1 cellular context compared by ENCODE assay signal in the genomic region with DNA sequence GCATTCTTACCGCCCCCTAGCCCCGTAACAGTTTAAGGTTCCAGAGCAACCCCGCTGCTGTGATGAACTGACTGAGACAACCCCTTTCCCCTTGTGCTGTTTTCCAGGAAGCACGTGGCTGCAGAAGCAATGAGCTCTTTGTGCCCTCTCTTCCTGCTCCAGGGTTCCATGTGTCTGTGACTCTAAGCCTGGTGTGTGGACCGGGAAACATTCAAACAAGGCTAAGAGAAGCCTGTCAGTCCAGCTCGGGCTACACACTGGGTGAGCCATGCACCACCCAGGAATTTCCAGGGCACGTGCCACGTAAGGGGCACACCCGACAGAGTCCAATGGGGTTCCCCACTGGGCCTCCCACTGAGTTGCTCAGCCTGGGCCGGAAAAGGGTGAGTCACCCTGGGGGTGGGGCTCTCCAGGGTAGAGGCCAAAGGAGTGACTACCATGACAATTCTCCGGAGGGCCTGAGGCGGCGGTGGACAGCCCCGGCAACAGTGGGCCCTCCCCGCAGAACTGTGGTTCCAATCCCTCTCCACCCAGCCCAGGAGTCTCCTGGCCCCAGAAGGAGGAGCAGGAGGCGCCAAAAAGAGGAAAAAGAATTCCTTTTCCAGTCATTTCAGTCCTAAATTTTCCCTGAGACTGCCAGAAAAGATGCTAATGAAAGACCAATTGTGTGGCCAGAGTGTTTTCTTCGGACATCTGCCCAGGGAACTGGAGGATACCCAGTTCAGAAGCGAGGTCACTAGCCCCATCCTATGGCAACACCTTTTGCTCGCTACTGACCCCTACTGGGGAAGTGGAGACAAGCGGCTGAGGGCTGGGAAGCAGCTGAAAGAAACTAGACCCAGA.
TF ChIP-seq lines count a peak whose summit lies in the region.

No MANE protein-coding gene starts in this region.

TF ChIP-seq in HepG2, 621 proteins besides CTCF, POLR2A, EP300 and RAD21 (continued from another document and continues in another):
- TF ChIP-seq, protein P1, sequence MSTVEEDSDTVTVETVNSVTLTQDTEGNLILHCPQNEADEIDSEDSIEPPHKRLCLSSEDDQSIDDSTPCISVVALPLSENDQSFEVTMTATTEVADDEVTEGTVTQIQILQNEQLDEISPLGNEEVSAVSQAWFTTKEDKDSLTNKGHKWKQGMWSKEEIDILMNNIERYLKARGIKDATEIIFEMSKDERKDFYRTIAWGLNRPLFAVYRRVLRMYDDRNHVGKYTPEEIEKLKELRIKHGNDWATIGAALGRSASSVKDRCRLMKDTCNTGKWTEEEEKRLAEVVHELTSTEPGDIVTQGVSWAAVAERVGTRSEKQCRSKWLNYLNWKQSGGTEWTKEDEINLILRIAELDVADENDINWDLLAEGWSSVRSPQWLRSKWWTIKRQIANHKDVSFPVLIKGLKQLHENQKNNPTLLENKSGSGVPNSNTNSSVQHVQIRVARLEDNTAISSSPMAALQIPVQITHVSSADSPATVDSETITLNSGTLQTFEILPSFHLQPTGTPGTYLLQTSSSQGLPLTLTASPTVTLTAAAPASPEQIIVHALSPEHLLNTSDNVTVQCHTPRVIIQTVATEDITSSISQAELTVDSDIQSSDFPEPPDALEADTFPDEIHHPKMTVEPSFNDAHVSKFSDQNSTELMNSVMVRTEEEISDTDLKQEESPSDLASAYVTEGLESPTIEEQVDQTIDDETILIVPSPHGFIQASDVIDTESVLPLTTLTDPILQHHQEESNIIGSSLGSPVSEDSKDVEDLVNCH (CRISPR knock-in tag; IDR thresholded peaks at IDR 0.05): no peak
- TF ChIP-seq ZFP62 (CRISPR knock-in tag; IDR thresholded peaks at IDR 0.05) (no peak), SAP130 (CRISPR knock-in tag; IDR thresholded peaks at IDR 0.05; ENCODE audit: low read depth) (peak; percentile 94), SALL1 (CRISPR knock-in tag; IDR thresholded peaks at IDR 0.05) (peak; percentile 90), ZNF589 (CRISPR knock-in tag; conservative IDR thresholded peaks at IDR 0.05) (peak; percentile 69), NFKBIZ (CRISPR knock-in tag; IDR thresholded peaks at IDR 0.05) (0 out of 2 replicates have a peak, but pooled peaks have one; percentile 50), CC2D1A (CRISPR knock-in tag; IDR thresholded peaks at IDR 0.05) (no peak), GATAD1 (CRISPR knock-in tag; IDR thresholded peaks at IDR 0.05) (peak; percentile 42; the same call in 1 of the 2 replicates), ZNF3 (CRISPR knock-in tag; IDR thresholded peaks at IDR 0.05) (peak; percentile 19; the same call in 1 of the 2 replicates), ZNF121 (CRISPR knock-in tag; IDR thresholded peaks at IDR 0.05) (peak; percentile 55; the same call in 1 of the 2 replicates), ELF1 (CRISPR knock-in tag; IDR thresholded peaks at IDR 0.05) (peak; percentile 77), RCOR2 (CRISPR knock-in tag; IDR thresholded peaks at IDR 0.05) (peak; percentile 73), NRL (CRISPR knock-in tag; IDR thresholded peaks at IDR 0.05; ENCODE audit: borderline replicate concordance) (peak; percentile 91), MYC (CRISPR knock-in tag; IDR thresholded peaks at IDR 0.05; ENCODE audit: borderline replicate concordance) (peak; percentile 95), NFATC3 (CRISPR knock-in tag; IDR thresholded peaks at IDR 0.05) (0 out of 2 replicates have a peak, but pooled peaks have one; percentile 43), ZNF235 (CRISPR knock-in tag; IDR thresholded peaks at IDR 0.05; ENCODE audit: borderline replicate concordance) (peak; percentile 74; the same call in 1 of the 2 replicates), ZNF605 (CRISPR knock-in tag; IDR thresholded peaks at IDR 0.05) (peak; percentile 93), JUNB (CRISPR knock-in tag; IDR thresholded peaks at IDR 0.05; ENCODE audit: borderline replicate concordance) (peak; percentile 80; the same call in 1 of the 2 replicates), RBAK (CRISPR knock-in tag; IDR thresholded peaks at IDR 0.05) (no peak; the same call in 1 of the 2 replicates), PAWR (CRISPR knock-in tag; IDR thresholded peaks at IDR 0.05; ENCODE audit: borderline replicate concordance) (no peak), ZFP82 (CRISPR knock-in tag; IDR thresholded peaks at IDR 0.05; ENCODE audit: borderline replicate concordance) (peak; percentile 62; the same call in 1 of the 2 replicates), MZF1 (CRISPR knock-in tag; IDR thresholded peaks at IDR 0.05; ENCODE audit: borderline replicate concordance) (no peak), TEAD3 (CRISPR knock-in tag; optimal IDR thresholded peaks at IDR 0.05; ENCODE audit: borderline replicate concordance) (peak; percentile 91), ZNF24 (IDR thresholded peaks at IDR 0.05) (no peak), NR1H2 (CRISPR knock-in tag; IDR thresholded peaks at IDR 0.05; ENCODE audit: borderline replicate concordance, low read depth) (no peak; the same call in 1 of the 2 replicates), KLF6 (CRISPR knock-in tag; IDR thresholded peaks at IDR 0.05) (peak; percentile 25; the same call in 1 of the 2 replicates), NPAS2 (CRISPR knock-in tag; IDR thresholded peaks at IDR 0.05; ENCODE audit: borderline replicate concordance) (no peak), MEIS1 (CRISPR knock-in tag; IDR thresholded peaks at IDR 0.05; ENCODE audit: borderline replicate concordance) (peak; percentile 61; the same call in 1 of the 2 replicates)
- TF ChIP-seq, protein P2, sequence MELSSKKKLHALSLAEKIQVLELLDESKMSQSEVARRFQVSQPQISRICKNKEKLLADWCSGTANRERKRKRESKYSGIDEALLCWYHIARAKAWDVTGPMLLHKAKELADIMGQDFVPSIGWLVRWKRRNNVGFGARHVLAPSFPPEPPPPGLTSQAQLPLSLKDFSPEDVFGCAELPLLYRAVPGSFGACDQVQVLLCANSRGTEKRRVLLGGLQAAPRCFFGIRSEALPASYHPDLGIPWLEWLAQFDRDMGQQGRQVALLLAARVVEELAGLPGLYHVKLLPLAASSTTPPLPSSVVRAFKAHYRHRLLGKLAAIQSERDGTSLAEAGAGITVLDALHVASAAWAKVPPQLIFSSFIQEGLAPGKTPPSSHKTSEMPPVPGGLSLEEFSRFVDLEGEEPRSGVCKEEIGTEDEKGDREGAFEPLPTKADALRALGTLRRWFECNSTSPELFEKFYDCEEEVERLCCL (CRISPR knock-in tag; IDR thresholded peaks at IDR 0.05; ENCODE audit: borderline replicate concordance): no peak; the same call in 1 of the 2 replicates
- TF ChIP-seq, protein P3, sequence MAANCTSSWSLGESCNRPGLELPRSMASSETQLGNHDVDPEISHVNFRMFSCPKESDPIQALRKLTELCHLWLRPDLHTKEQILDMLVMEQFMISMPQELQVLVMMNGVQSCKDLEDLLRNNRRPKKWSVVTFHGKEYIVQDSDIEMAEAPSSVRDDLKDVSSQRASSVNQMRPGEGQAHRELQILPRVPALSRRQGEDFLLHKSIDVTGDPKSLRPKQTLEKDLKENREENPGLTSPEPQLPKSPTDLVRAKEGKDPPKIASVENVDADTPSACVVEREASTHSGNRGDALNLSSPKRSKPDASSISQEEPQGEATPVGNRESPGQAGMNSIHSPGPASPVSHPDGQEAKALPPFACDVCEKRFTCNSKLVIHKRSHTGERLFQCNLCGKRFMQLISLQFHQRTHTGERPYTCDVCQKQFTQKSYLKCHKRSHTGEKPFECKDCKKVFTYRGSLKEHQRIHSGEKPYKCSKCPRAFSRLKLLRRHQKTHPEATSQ (CRISPR knock-in tag; IDR thresholded peaks at IDR 0.05; ENCODE audit: borderline replicate concordance): no peak
- TF ChIP-seq, protein P4, sequence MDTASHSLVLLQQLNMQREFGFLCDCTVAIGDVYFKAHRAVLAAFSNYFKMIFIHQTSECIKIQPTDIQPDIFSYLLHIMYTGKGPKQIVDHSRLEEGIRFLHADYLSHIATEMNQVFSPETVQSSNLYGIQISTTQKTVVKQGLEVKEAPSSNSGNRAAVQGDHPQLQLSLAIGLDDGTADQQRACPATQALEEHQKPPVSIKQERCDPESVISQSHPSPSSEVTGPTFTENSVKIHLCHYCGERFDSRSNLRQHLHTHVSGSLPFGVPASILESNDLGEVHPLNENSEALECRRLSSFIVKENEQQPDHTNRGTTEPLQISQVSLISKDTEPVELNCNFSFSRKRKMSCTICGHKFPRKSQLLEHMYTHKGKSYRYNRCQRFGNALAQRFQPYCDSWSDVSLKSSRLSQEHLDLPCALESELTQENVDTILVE (CRISPR knock-in tag; IDR thresholded peaks at IDR 0.05): peak; percentile 3; the same call in 1 of the 2 replicates
- TF ChIP-seq, protein P5, sequence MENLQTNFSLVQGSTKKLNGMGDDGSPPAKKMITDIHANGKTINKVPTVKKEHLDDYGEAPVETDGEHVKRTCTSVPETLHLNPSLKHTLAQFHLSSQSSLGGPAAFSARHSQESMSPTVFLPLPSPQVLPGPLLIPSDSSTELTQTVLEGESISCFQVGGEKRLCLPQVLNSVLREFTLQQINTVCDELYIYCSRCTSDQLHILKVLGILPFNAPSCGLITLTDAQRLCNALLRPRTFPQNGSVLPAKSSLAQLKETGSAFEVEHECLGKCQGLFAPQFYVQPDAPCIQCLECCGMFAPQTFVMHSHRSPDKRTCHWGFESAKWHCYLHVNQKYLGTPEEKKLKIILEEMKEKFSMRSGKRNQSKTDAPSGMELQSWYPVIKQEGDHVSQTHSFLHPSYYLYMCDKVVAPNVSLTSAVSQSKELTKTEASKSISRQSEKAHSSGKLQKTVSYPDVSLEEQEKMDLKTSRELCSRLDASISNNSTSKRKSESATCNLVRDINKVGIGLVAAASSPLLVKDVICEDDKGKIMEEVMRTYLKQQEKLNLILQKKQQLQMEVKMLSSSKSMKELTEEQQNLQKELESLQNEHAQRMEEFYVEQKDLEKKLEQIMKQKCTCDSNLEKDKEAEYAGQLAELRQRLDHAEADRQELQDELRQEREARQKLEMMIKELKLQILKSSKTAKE (CRISPR knock-in tag; IDR thresholded peaks at IDR 0.05; ENCODE audit: borderline replicate concordance): no peak; the same call in 1 of the 2 replicates
- TF ChIP-seq, protein P6, sequence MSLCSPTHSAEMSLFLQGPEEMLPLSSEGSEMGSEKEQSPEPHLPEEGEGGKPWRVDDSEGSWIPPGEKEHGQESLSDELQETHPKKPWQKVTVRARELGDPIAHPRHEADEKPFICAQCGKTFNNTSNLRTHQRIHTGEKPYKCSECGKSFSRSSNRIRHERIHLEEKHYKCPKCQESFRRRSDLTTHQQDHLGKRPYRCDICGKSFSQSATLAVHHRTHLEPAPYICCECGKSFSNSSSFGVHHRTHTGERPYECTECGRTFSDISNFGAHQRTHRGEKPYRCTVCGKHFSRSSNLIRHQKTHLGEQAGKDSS (CRISPR knock-in tag; IDR thresholded peaks at IDR 0.05; ENCODE audit: borderline replicate concordance, low read depth): peak; percentile 75; the same call in 1 of the 2 replicates
- TF ChIP-seq, protein P7, sequence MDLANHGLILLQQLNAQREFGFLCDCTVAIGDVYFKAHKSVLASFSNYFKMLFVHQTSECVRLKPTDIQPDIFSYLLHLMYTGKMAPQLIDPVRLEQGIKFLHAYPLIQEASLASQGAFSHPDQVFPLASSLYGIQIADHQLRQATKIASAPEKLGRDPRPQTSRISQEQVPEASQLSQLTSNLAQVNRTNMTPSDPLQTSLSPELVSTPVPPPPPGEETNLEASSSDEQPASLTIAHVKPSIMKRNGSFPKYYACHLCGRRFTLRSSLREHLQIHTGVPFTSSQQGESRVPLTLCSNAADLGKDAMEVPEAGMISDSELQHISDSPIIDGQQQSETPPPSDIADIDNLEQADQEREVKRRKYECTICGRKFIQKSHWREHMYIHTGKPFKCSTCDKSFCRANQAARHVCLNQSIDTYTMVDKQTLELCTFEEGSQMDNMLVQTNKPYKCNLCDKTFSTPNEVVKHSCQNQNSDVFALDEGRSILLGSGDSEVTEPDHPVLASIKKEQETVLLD (CRISPR knock-in tag; IDR thresholded peaks at IDR 0.05; ENCODE audit: low read depth): 0 out of 2 replicates have a peak, but pooled peaks have one; percentile 21
- TF ChIP-seq, protein P8, sequence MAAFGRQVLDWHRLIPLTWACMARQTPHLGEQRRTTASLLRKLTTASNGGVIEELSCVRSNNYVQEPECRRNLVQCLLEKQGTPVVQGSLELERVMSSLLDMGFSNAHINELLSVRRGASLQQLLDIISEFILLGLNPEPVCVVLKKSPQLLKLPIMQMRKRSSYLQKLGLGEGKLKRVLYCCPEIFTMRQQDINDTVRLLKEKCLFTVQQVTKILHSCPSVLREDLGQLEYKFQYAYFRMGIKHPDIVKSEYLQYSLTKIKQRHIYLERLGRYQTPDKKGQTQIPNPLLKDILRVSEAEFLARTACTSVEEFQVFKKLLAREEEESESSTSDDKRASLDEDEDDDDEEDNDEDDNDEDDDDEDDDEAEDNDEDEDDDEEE (CRISPR knock-in tag; IDR thresholded peaks at IDR 0.05): peak; percentile 94; the same call in 1 of the 2 replicates
- TF ChIP-seq, protein P9, sequence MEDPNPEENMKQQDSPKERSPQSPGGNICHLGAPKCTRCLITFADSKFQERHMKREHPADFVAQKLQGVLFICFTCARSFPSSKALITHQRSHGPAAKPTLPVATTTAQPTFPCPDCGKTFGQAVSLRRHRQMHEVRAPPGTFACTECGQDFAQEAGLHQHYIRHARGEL (CRISPR knock-in tag; IDR thresholded peaks at IDR 0.05): no peak
- TF ChIP-seq, protein P10, sequence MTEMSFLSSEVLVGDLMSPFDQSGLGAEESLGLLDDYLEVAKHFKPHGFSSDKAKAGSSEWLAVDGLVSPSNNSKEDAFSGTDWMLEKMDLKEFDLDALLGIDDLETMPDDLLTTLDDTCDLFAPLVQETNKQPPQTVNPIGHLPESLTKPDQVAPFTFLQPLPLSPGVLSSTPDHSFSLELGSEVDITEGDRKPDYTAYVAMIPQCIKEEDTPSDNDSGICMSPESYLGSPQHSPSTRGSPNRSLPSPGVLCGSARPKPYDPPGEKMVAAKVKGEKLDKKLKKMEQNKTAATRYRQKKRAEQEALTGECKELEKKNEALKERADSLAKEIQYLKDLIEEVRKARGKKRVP (CRISPR knock-in tag; IDR thresholded peaks at IDR 0.05): peak in 1 of 2 experiments; percentile 75; a peak in 2 of 4 replicates
- TF ChIP-seq, protein P11, sequence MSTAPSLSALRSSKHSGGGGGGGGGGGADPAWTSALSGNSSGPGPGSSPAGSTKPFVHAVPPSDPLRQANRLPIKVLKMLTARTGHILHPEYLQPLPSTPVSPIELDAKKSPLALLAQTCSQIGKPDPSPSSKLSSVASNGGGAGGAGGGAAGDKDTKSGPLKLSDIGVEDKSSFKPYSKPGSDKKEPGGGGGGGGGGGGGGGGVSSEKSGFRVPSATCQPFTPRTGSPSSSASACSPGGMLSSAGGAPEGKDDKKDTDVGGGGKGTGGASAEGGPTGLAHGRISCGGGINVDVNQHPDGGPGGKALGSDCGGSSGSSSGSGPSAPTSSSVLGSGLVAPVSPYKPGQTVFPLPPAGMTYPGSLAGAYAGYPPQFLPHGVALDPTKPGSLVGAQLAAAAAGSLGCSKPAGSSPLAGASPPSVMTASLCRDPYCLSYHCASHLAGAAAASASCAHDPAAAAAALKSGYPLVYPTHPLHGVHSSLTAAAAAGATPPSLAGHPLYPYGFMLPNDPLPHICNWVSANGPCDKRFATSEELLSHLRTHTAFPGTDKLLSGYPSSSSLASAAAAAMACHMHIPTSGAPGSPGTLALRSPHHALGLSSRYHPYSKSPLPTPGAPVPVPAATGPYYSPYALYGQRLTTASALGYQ (CRISPR knock-in tag; IDR thresholded peaks at IDR 0.05): peak; percentile 91
